In genomic region chr4:140730108-140730507, GRCh38 we compare ENCODE assay signal across 15 cellular contexts. TPM values are rescaled to one million over a fixed set of nuclear protein-coding genes. Genes with fewer than 3 reads are reported as not detected.
"Had no signal": no experiment of that assay in that cellular context is flagged by ENCODE, and none has a peak within 500 bp of the region (broad histone marks: within the 10 kb centered on the region; RNA-seq: fewer than 3 reads in every experiment).

No MANE protein-coding gene starts in this region.

- H3K9me3 ChIP-seq: adrenal gland, esophagus muscularis mucosa, sigmoid colon had no signal

- H3K36me3 ChIP-seq: adrenal gland, esophagus muscularis mucosa, neural progenitor cell, sigmoid colon, WERI-Rb-1 had no signal

- DNase-seq: activated CD4-positive, alpha-beta T cell treated with anti-CD3 and anti-CD28 coated beads for 48 hours; activated CD8-positive, alpha-beta T cell treated with anti-CD3 and anti-CD28 coated beads for 36 hours; activated effector memory CD4-positive, alpha-beta T cell treated with Interleukin-2 at 50 U/mL for 16 hours; activated naive CD4-positive, alpha-beta T cell treated with anti-CD3 and anti-CD28 coated beads, Interleukin-2, amount 50 U/mL, for 16 hours; activated T-cell treated with anti-CD3 and anti-CD28 coated beads, Interleukin-2, amount 50 U/mL, for 4 hours; adrenal gland; caudate nucleus; left ventricle myocardium superior; sigmoid colon; stimulated activated CD4-positive, alpha-beta T cell treated with anti-CD3 and anti-CD28 coated beads, Interleukin-1b, Interleukin-23, amount 100 ng/mL, for 48 hours; WERI-Rb-1 had no signal

- H3K4me3 Mint-ChIP-seq: activated CD8-positive, alpha-beta T cell treated with anti-CD3 and anti-CD28 coated beads for 36 hours; activated T-cell treated with anti-CD3 and anti-CD28 coated beads, Interleukin-2, amount 50 U/mL, for 4 hours; neural progenitor cell had no signal

- H3K9ac ChIP-seq: neural progenitor cell had no signal

- H3K4me3 ChIP-seq: adrenal gland, esophagus muscularis mucosa, neural progenitor cell, sigmoid colon had no signal

- H3K27ac ChIP-seq: adrenal gland, esophagus muscularis mucosa, neural progenitor cell, sigmoid colon, WERI-Rb-1 had no signal

- H3K27me3 ChIP-seq: adrenal gland, esophagus muscularis mucosa, neural progenitor cell, sigmoid colon had no signal

- H3K27ac Mint-ChIP-seq: activated CD8-positive, alpha-beta T cell treated with anti-CD3 and anti-CD28 coated beads for 36 hours; neural progenitor cell had no signal

- H3K4me2 ChIP-seq: neural progenitor cell had no signal

- H2AFZ ChIP-seq: neural progenitor cell had no signal

- H3K4me1 Mint-ChIP-seq: neural progenitor cell had no signal

- H3K4me1 ChIP-seq: neural progenitor cell had no signal

- FAIRE-seq: colon, urothelium cell line had no signal

- ATAC-seq: activated CD8-positive, alpha-beta T cell treated with anti-CD3 and anti-CD28 coated beads for 36 hours; activated T-cell treated with anti-CD3 and anti-CD28 coated beads, Interleukin-2, amount 50 U/mL, for 4 hours; left ventricle myocardium superior had no signal

- H3K9me3 Mint-ChIP-seq: activated CD8-positive, alpha-beta T cell treated with anti-CD3 and anti-CD28 coated beads for 36 hours; activated T-cell treated with anti-CD3 and anti-CD28 coated beads, Interleukin-2, amount 50 U/mL, for 4 hours; neural progenitor cell had no signal

RNA-seq across cellular contexts. Expression of gene TBC1D9, which starts 26.1 kb away (rescaled TPM):
- total RNA-seq: activated CD8-positive, alpha-beta T cell treated with anti-CD3 and anti-CD28 coated beads for 36 hours had no signal
